ENCODE assay signal across 8 cellular contexts in genomic region chr16:4529085-4530060, GRCh38. TPM values are rescaled to one million over a fixed set of nuclear protein-coding genes. Genes with fewer than 3 reads are reported as not detected.
A peak's percentile ranks its signal among the peaks of the same experiment; 100 is the strongest.
DNase-seq lines count a peak whose midpoint lies in the region; ATAC-seq, FAIRE-seq and TF ChIP-seq lines count a peak whose summit lies in the region.

No MANE protein-coding gene starts in this region.

- RAD21 ChIA-PET in GM12878 (lab: Charles Lee; ENCODE audit: unreplicated experiment), result no interaction called here

- H3K27me3 ChIP-seq in GM12878 (replicated peaks in 1 of 2; ENCODE audit: control insufficient read depth in 2 of 2, insufficient read depth in 2 of 2, low read length in 1 of 2) (no peaks in the 10 kb centered on the region), mucosa of rectum (ENCODE audit: control insufficient read depth in 2 of 2, insufficient read depth in 2 of 2, low read length in 2 of 2) (no peaks in the 10 kb centered on the region)

- no peak for TF ChIP-seq POLR2A in GM12878 (IDR thresholded peaks at IDR 0.05; ENCODE audit: low read depth, low read length)

- SMC1A ChIA-PET in GM12878 (lab: Charles Lee; ENCODE audit: uncharacterized antibody, unreplicated experiment), result interaction anchor here (0.7 to 1.6 kb wide), 2 partner anchors 11 to 14 kb away, joined by 3 read pairs; no protein-coding TSS in a partner anchor

- POLR2A ChIA-PET in GM12878 (lab: Charles Lee), result interaction anchor here (2.3 kb wide), 1 partner anchor 14 kb away, joined by 6 read pairs; no protein-coding TSS in a partner anchor

- H3K27ac ChIP-seq in GM12878 (ENCODE audit: control insufficient read depth, insufficient read depth), result peak overlapping the region; percentile 45
- H3K27ac ChIP-seq in mucosa of rectum (ENCODE audit: low read depth in 2 of 2, low read length in 2 of 2), result peak overlapping the region; percentile 31 to 34

- H3K4me1 Mint-ChIP-seq in glutamatergic neuron (ENCODE audit: low read depth, unreplicated experiment), result peaks cover 10% of the 10 kb centered on the region

- H3K4me3 Mint-ChIP-seq in glutamatergic neuron (ENCODE audit: unreplicated experiment), result no peak overlapping the region

- no peaks in the 10 kb centered on the region for H3K9me3 Mint-ChIP-seq in glutamatergic neuron (ENCODE audit: unreplicated experiment)

- TF ChIP-seq CTCF in GM12878 (IDR thresholded peaks at IDR 0.05 in 2 of 3, conservative IDR thresholded peaks at IDR 0.05 in 1 of 3; ENCODE audit: control insufficient read depth in 2 of 3, extremely low read depth in 1 of 3, insufficient read depth in 1 of 3, low read depth in 3 of 3, low read length in 3 of 3) (peak in 1 of 3 experiments; percentile 20; a peak in 1 of 6 replicates), glutamatergic neuron (IDR thresholded peaks at IDR 0.05; ENCODE audit: partially characterized antibody, unreplicated experiment) (no peak)

- no peak for TF ChIP-seq RAD21 in GM12878 (IDR thresholded peaks at IDR 0.05; ENCODE audit: insufficient read depth, low read depth, low read length)

- peak overlapping the region; percentile 67 for H2AFZ ChIP-seq in GM12878 (ENCODE audit: control insufficient read depth, low read depth, low read length)

- peaks cover 4% of the 10 kb centered on the region for H3K27me3 Mint-ChIP-seq in glutamatergic neuron (ENCODE audit: unreplicated experiment)

- no peak for FAIRE-seq in GM12878 (lab: Jason Lieb, UNC)

- peaks cover 0 to 4% of the 10 kb centered on the region in 2 experiments; a peak in 2 of 4 replicates for H3K36me3 ChIP-seq in GM12878 (ENCODE audit: control insufficient read depth in 2 of 2, insufficient read depth in 2 of 2, low read length in 1 of 2)
- H3K36me3 ChIP-seq in mucosa of rectum (ENCODE audit: control insufficient read depth in 2 of 2, insufficient read depth in 2 of 2, low read length in 2 of 2), result no peaks in the 10 kb centered on the region

- H3K9ac ChIP-seq in GM12878 (ENCODE audit: control insufficient read depth, insufficient read depth, low read length), result peak overlapping the region; percentile 40; the same call in 1 of the 2 replicates
- no peak overlapping the region for H3K9ac ChIP-seq in mucosa of rectum (ENCODE audit: low read depth in 1 of 2, low read length in 2 of 2)

- 40% methylated on average over 16 of the region's 16 CpGs for WGBS in GM12878 (ENCODE audit: insufficient coverage, insufficient replicate concordance, low lambda C conversion rate, missing lambda C conversion rate)

- intact Hi-C loops in GM12878 (cut with micrococcal nuclease; ENCODE audit: unreplicated experiment), result no loop called here

- H3K36me3 Mint-ChIP-seq in glutamatergic neuron (ENCODE audit: unreplicated experiment), result peaks cover 5% of the 10 kb centered on the region

- H3K4me1 ChIP-seq in GM12878 (ENCODE audit: control insufficient read depth, insufficient read depth, low read length) (peaks cover 18% of the 10 kb centered on the region), mucosa of rectum (ENCODE audit: control insufficient read depth in 2 of 2, insufficient read depth in 2 of 2, low read length in 2 of 2) (peaks cover 0 to 6% of the 10 kb centered on the region in 2 donors)

- DNase-seq in DMS79 treated with DMSO at 0.1 percent for 48 hours (lab: John Stamatoyannopoulos, UW) (peak; percentile 57), HT1080 (ENCODE audit: low read depth) (peak; percentile 46), GM12878 (ENCODE audit: low read depth, low spot score) (peak; percentile 23), glutamatergic neuron (no peak), NCI-H510A (lab: John Stamatoyannopoulos, UW) (no peak)

- no peak overlapping the region for H3K27ac Mint-ChIP-seq in glutamatergic neuron (ENCODE audit: unreplicated experiment)

- in situ Hi-C loops in GM12878 (cut with MboI), result loop anchor here (10.0 kb wide), 1 partner anchor 65 kb away; no protein-coding TSS in a partner anchor

- CTCF ChIA-PET in GM12878 (lab: Yijun Ruan, JAX), result interaction anchor here (1.0 to 2.1 kb wide), 4 partner anchors 14 to 87 kb away, joined by 3 to 5 read pairs (median 4); no protein-coding TSS in a partner anchor

- BruUV-seq in GM12878 (replicated peaks; lab: Mats Ljungman, UMichigan), result no TSS peak

- no peaks in the 10 kb centered on the region; the same call in 1 of the 2 replicates for H3K79me2 ChIP-seq in GM12878 (ENCODE audit: control insufficient read depth, insufficient read depth, low read length)

- peak overlapping the region; percentile 60 for H3K4me2 ChIP-seq in GM12878 (ENCODE audit: control insufficient read depth, insufficient read depth)

- TF ChIP-seq EP300 in GM12878 (IDR thresholded peaks at IDR 0.05; ENCODE audit: borderline replicate concordance in 1 of 2, control insufficient read depth in 1 of 2, low read depth in 2 of 2, low read length in 2 of 2), result no peak

- H3K9me3 ChIP-seq in GM12878 (replicated peaks; ENCODE audit: control insufficient read depth, insufficient read depth, low read length) (no peaks in the 10 kb centered on the region), mucosa of rectum (ENCODE audit: control insufficient read depth in 2 of 2, low read length in 2 of 2) (no peaks in the 10 kb centered on the region)

- ATAC-seq in GM12878, result peak; percentile 83
- ATAC-seq in GM18909 (IDR thresholded peaks at IDR 0.05; ENCODE audit: poor library complexity, unreplicated experiment), result no peak
- ATAC-seq in HG02973 (IDR thresholded peaks at IDR 0.05; ENCODE audit: unreplicated experiment), result no peak

- H4K20me1 ChIP-seq in GM12878 (ENCODE audit: control insufficient read depth, insufficient read depth), result no peaks in the 10 kb centered on the region

- H3K4me3 ChIP-seq in GM12878 (no peak overlapping the region; the same call in 1 of the 2 replicates), mucosa of rectum (ENCODE audit: low read length in 2 of 2) (no peak overlapping the region)

RNA-seq across cellular contexts. Expression of gene CDIP1, which starts 9.2 kb away (rescaled TPM):
- total RNA-seq in HT1080 (2014; rRNA removed; shearing (Covaris generic)), result 14.1 and 21.8 TPM in 2 replicates
- polyA plus RNA-seq in HT1080 (2015; cell fraction: cytosol; rRNA removed), result 23.1 and 24.3 TPM in 2 replicates
- 13.2 and 13.9 TPM in 2 replicates for polyA plus RNA-seq in HT1080 (2015; cell fraction: nucleus; rRNA removed)
- 11.0 and 13.8 TPM in 2 replicates for total RNA-seq in GM12878 (2013; cell fraction: nucleolus; rRNA removed)
- total RNA-seq in GM12878 (2014; rRNA removed), result 14.2 and 15.6 TPM in 2 replicates
- total RNA-seq in GM12878 (2014; rRNA removed; fragmentation: Illumina TruSeq; extraction: Trizol), result 7.6 and 9.1 TPM in 2 replicates
- 27.8 and 28.2 TPM in 2 replicates for total RNA-seq in GM12878 (2021)
- polyA plus RNA-seq in GM12878 (2011; ENCODE audit: low read depth), result 7.1 TPM
- polyA plus RNA-seq in GM12878 (2011; rRNA removed), result 3.1 and 11.0 TPM in 2 replicates
- 10.3 and 14.9 TPM in 2 replicates for polyA plus RNA-seq in GM12878 (2011; cell fraction: cytosol; rRNA removed)
- 16.2 and 17.7 TPM in 2 replicates for polyA plus RNA-seq in GM12878 (2011; cell fraction: nucleus; rRNA removed)
- 15.1 and 15.2 TPM in 2 replicates for polyA plus RNA-seq in GM12878 (2012)
- polyA plus RNA-seq in GM12878 (2014; fragmentation: Illumina TruSeq; extraction: Trizol), result 10.3 and 17.5 TPM in 2 replicates
- 1 to 10 TPM; 6.1 to 7.2 TPM for polyA plus RNA-seq in GM12878 (2014; fragmentation: Nextera tagmentation; extraction: Ambion mirVana)
- polyA plus RNA-seq in GM12878 (2014; rRNA removed), result 11.5 and 12.0 TPM in 2 replicates
- 10 to 100 TPM; 29.4 to 32.4 TPM for polyA plus RNA-seq in GM12878 (2016; fragmentation: Nextera tagmentation; extraction: Ambion mirVana)
- 8.3 and 8.5 TPM in 2 replicates for polyA minus RNA-seq in GM12878 (2011; rRNA and poly(A)+ RNA removed)
- 8.6 TPM in 2 replicates for polyA minus RNA-seq in GM12878 (2011; cell fraction: cytosol; rRNA and poly(A)+ RNA removed)
- 5.6 and 6.6 TPM in 2 replicates for polyA minus RNA-seq in GM12878 (2011; cell fraction: nucleus; rRNA and poly(A)+ RNA removed)
- 51.6 TPM for total RNA-seq in glutamatergic neuron (ENCODE audit: unreplicated experiment)

RNA-seq across cellular contexts. Expression of gene C16orf96, which starts 26.8 kb away (rescaled TPM):
- not detected in 2 replicates for total RNA-seq in HT1080 (2014; rRNA removed; shearing (Covaris generic))
- not detected in 2 replicates for polyA plus RNA-seq in HT1080 (2015; cell fraction: cytosol; rRNA removed)
- polyA plus RNA-seq in HT1080 (2015; cell fraction: nucleus; rRNA removed), result 0.10 TPM in 1 of 2 replicates, not detected in the other
- total RNA-seq in GM12878 (2013; cell fraction: nucleolus; rRNA removed), result 0.22 and 0.35 TPM in 2 replicates
- total RNA-seq in GM12878 (2014; rRNA removed) (not detected in 2 replicates), GM12878 (2014; rRNA removed; fragmentation: Illumina TruSeq; extraction: Trizol) (not detected in 2 replicates), GM12878 (2021) (0.05 and 0.08 TPM in 2 replicates), glutamatergic neuron (ENCODE audit: unreplicated experiment) (0.83 TPM)
- not detected for polyA plus RNA-seq in GM12878 (2011; ENCODE audit: low read depth)
- polyA plus RNA-seq in GM12878 (2011; rRNA removed) (0.01 TPM in 1 of 2 replicates, not detected in the other), GM12878 (2014; fragmentation: Illumina TruSeq; extraction: Trizol) (0.01 TPM in 1 of 2 replicates, not detected in the other), GM12878 (2014; fragmentation: Nextera tagmentation; extraction: Ambion mirVana) (not detected), GM12878 (2014; rRNA removed) (0.04 TPM in 1 of 2 replicates, not detected in the other), GM12878 (2016; fragmentation: Nextera tagmentation; extraction: Ambion mirVana) (not detected)
- polyA plus RNA-seq in GM12878 (2011; cell fraction: cytosol; rRNA removed), result 0.01 TPM in 1 of 2 replicates, not detected in the other
- 0.04 TPM in 2 replicates for polyA plus RNA-seq in GM12878 (2011; cell fraction: nucleus; rRNA removed)
- polyA plus RNA-seq in GM12878 (2012), result 0.06 TPM in 1 of 2 replicates, not detected in the other
- 0.15 TPM in 1 of 2 replicates, not detected in the other for polyA minus RNA-seq in GM12878 (2011; rRNA and poly(A)+ RNA removed)
- not detected in 2 replicates for polyA minus RNA-seq in GM12878 (2011; cell fraction: cytosol; rRNA and poly(A)+ RNA removed)
- not detected in 2 replicates for polyA minus RNA-seq in GM12878 (2011; cell fraction: nucleus; rRNA and poly(A)+ RNA removed)

RNA-seq across cellular contexts. Expression of gene HMOX2, which starts 53.2 kb away (rescaled TPM):
- 84.1 and 92.2 TPM in 2 replicates for total RNA-seq in HT1080 (2014; rRNA removed; shearing (Covaris generic))
- polyA plus RNA-seq in HT1080 (2015; cell fraction: cytosol; rRNA removed), result 34.6 and 43.1 TPM in 2 replicates
- polyA plus RNA-seq in HT1080 (2015; cell fraction: nucleus; rRNA removed), result 33.7 and 34.7 TPM in 2 replicates
- 23.0 and 24.2 TPM in 2 replicates for total RNA-seq in GM12878 (2013; cell fraction: nucleolus; rRNA removed)
- 58.9 and 61.9 TPM in 2 replicates for total RNA-seq in GM12878 (2014; rRNA removed)
- total RNA-seq in GM12878 (2014; rRNA removed; fragmentation: Illumina TruSeq; extraction: Trizol), result 47.7 and 51.2 TPM in 2 replicates
- 53.3 and 56.2 TPM in 2 replicates for total RNA-seq in GM12878 (2021)
- 19.3 TPM for polyA plus RNA-seq in GM12878 (2011; ENCODE audit: low read depth)
- polyA plus RNA-seq in GM12878 (2011; rRNA removed), result 50.4 and 56.7 TPM in 2 replicates
- polyA plus RNA-seq in GM12878 (2011; cell fraction: cytosol; rRNA removed), result 66.7 and 89.0 TPM in 2 replicates
- 39.7 and 44.0 TPM in 2 replicates for polyA plus RNA-seq in GM12878 (2011; cell fraction: nucleus; rRNA removed)
- polyA plus RNA-seq in GM12878 (2012), result 29.2 and 32.3 TPM in 2 replicates
- 47.8 and 61.5 TPM in 2 replicates for polyA plus RNA-seq in GM12878 (2014; fragmentation: Illumina TruSeq; extraction: Trizol)
- 10 to 100 TPM; 26.4 to 37.7 TPM for polyA plus RNA-seq in GM12878 (2014; fragmentation: Nextera tagmentation; extraction: Ambion mirVana)
- 70.6 and 70.8 TPM in 2 replicates for polyA plus RNA-seq in GM12878 (2014; rRNA removed)
- polyA plus RNA-seq in GM12878 (2016; fragmentation: Nextera tagmentation; extraction: Ambion mirVana), result 100 to 1,000 TPM in 1 of 2 experiments, 10 to 100 TPM in 1; 85.7 to 111 TPM
- 53.3 and 62.8 TPM in 2 replicates for polyA minus RNA-seq in GM12878 (2011; rRNA and poly(A)+ RNA removed)
- 14.0 and 16.1 TPM in 2 replicates for polyA minus RNA-seq in GM12878 (2011; cell fraction: cytosol; rRNA and poly(A)+ RNA removed)
- polyA minus RNA-seq in GM12878 (2011; cell fraction: nucleus; rRNA and poly(A)+ RNA removed), result 10.4 and 24.4 TPM in 2 replicates
- 76.0 TPM for total RNA-seq in glutamatergic neuron (ENCODE audit: unreplicated experiment)

RNA-seq across cellular contexts. Expression of gene NMRAL1, which starts 54.9 kb away (rescaled TPM):
- total RNA-seq in HT1080 (2014; rRNA removed; shearing (Covaris generic)), result 33.8 and 37.6 TPM in 2 replicates
- 28.5 and 43.4 TPM in 2 replicates for polyA plus RNA-seq in HT1080 (2015; cell fraction: cytosol; rRNA removed)
- 25.7 and 35.5 TPM in 2 replicates for polyA plus RNA-seq in HT1080 (2015; cell fraction: nucleus; rRNA removed)
- total RNA-seq in GM12878 (2013; cell fraction: nucleolus; rRNA removed), result 33.4 and 44.6 TPM in 2 replicates
- 69.7 and 74.8 TPM in 2 replicates for total RNA-seq in GM12878 (2014; rRNA removed)
- total RNA-seq in GM12878 (2014; rRNA removed; fragmentation: Illumina TruSeq; extraction: Trizol), result 41.6 and 52.5 TPM in 2 replicates
- total RNA-seq in GM12878 (2021), result 66.0 and 72.4 TPM in 2 replicates
- polyA plus RNA-seq in GM12878 (2011; ENCODE audit: low read depth), result 30.3 TPM
- polyA plus RNA-seq in GM12878 (2011; rRNA removed), result 19.9 and 33.7 TPM in 2 replicates
- polyA plus RNA-seq in GM12878 (2011; cell fraction: cytosol; rRNA removed), result 84.5 and 92.5 TPM in 2 replicates
- 54.1 and 72.8 TPM in 2 replicates for polyA plus RNA-seq in GM12878 (2011; cell fraction: nucleus; rRNA removed)
- polyA plus RNA-seq in GM12878 (2012), result 39.9 and 42.7 TPM in 2 replicates
- 14.9 and 36.5 TPM in 2 replicates for polyA plus RNA-seq in GM12878 (2014; fragmentation: Illumina TruSeq; extraction: Trizol)
- 10 to 100 TPM in 1 of 2 experiments, 1 to 10 TPM in 1; 4.8 to 11.2 TPM for polyA plus RNA-seq in GM12878 (2014; fragmentation: Nextera tagmentation; extraction: Ambion mirVana)
- polyA plus RNA-seq in GM12878 (2014; rRNA removed), result 74.2 and 74.4 TPM in 2 replicates
- 100 to 1,000 TPM in 1 of 2 experiments, 10 to 100 TPM in 1; 84.1 to 102 TPM for polyA plus RNA-seq in GM12878 (2016; fragmentation: Nextera tagmentation; extraction: Ambion mirVana)
- 32.2 and 58.4 TPM in 2 replicates for polyA minus RNA-seq in GM12878 (2011; rRNA and poly(A)+ RNA removed)
- 16.3 and 19.1 TPM in 2 replicates for polyA minus RNA-seq in GM12878 (2011; cell fraction: cytosol; rRNA and poly(A)+ RNA removed)
- polyA minus RNA-seq in GM12878 (2011; cell fraction: nucleus; rRNA and poly(A)+ RNA removed), result 9.1 and 22.4 TPM in 2 replicates
- 38.3 TPM for total RNA-seq in glutamatergic neuron (ENCODE audit: unreplicated experiment)

Comparison
In these comparisons a context has a peak if more than half of its experiments do, and no peak if none do; other contexts are left out.
1. DNase-seq: peak in DMS79 treated with DMSO at 0.1 percent for 48 hours (single experiment), HT1080 (single experiment) and GM12878 (single experiment); none in glutamatergic neuron (single experiment) and NCI-H510A (single experiment).